8 cellular contexts compared by ENCODE assay signal in the genomic region with DNA sequence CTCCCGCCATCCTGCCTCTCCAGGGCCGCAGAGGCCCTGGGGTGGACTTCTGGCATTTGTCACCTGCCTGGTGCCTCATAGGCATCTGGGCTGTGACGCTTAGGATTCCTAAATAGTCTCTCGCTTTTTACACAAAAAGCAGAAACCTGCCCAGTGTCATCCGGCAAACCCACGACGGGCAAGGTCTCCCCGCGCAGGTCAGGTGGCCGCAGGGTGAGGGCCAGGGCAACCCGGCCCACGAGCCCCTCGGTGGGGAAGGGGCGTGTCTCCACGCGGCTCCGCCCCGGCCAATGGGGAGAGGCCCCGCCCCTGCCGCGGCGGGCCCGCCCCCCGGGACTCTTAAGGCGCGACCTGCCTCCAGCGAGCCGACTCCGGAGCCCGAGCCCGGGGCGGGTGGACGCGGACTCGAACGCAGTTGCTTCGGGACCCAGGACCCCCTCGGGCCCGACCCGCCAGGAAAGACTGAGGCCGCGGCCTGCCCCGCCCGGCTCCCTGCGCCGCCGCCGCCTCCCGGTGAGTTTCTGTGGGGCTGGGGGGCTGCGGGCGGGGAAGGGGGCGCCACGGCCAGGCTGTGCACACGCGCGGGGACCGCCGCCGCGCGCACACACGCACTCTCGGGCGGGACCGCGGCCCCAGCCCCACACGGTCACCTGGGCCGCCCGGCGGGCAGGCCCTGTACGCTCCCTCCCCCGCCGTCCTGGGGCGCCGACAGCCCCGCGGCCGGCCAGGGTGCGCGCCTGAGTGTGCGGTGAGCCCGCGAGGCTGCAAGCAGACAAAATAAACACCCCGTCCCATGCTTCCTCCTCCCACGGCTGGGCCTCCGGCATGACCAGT. TPM values are rescaled to one million over a fixed set of nuclear protein-coding genes. Genes with fewer than 3 reads are reported as not detected.
DNase-seq lines count a peak whose midpoint lies in the region; ATAC-seq and TF ChIP-seq lines count a peak whose summit lies in the region.

VASN (plus strand) TSS at position 368 of the 834 bp plus-strand sequence. CDS start 9,030 bp downstream, outside the sequence.

- peak within 1 kb of the TSS; percentile 35 to 67 for H3K27ac ChIP-seq in mucosa of rectum (ENCODE audit: low read depth in 2 of 2, low read length in 2 of 2)

- no peaks in the 10 kb centered on the region for H3K9me3 ChIP-seq in mucosa of rectum (ENCODE audit: control insufficient read depth in 2 of 2, low read length in 2 of 2)

- no peak for TF ChIP-seq CTCF in epithelial cell of proximal tubule (conservative IDR thresholded peaks at IDR 0.05; ENCODE audit: low read depth, low read length)

- H3K4me3 ChIP-seq in epithelial cell of proximal tubule (ENCODE audit: low read depth, low read length) (peak within 1 kb of the TSS; percentile 96), mucosa of rectum (ENCODE audit: low read length in 2 of 2) (peak within 1 kb of the TSS; percentile 59 to 65)

- no peaks in the 10 kb centered on the region for H3K27me3 ChIP-seq in mucosa of rectum (ENCODE audit: control insufficient read depth in 2 of 2, insufficient read depth in 2 of 2, low read length in 2 of 2)

- peak within 1 kb of the TSS; percentile 38 for H3K9ac ChIP-seq in mucosa of rectum (ENCODE audit: low read depth in 1 of 2, low read length in 2 of 2)

- H3K36me3 ChIP-seq in mucosa of rectum (ENCODE audit: control insufficient read depth in 2 of 2, insufficient read depth in 2 of 2, low read length in 2 of 2): peaks cover 6% of the 10 kb centered on the region in 2 donors

- ATAC-seq in GM19395 (IDR thresholded peaks at IDR 0.05; ENCODE audit: unreplicated experiment) (peak; percentile 63), HG03045 (IDR thresholded peaks at IDR 0.05; ENCODE audit: unreplicated experiment) (no peak)

- peak; percentile 80 for DNase-seq in ACHN
- DNase-seq in NCI-H345 treated with DMSO at 0.1 percent for 48 hours (lab: John Stamatoyannopoulos, UW; ENCODE audit: unreplicated experiment): peak; percentile 11
- peak; percentile 74 for DNase-seq in activated T-cell treated with anti-CD3 and anti-CD28 coated beads for 48 hours (ENCODE audit: low read depth)
- no peak for DNase-seq in epithelial cell of proximal tubule (ENCODE audit: low read depth)
- DNase-seq in stimulated activated CD8-positive, alpha-beta memory T cell treated with anti-CD3 and anti-CD28 coated beads, Interleukin-4, amount 100 ng/mL, for 24 hours (ENCODE audit: low read depth): peak; percentile 63

- in situ Hi-C loops in ACHN (cut with HindIII; ENCODE audit: low pct_ligation_motif_present, low pct_unique_long_range_greater_than_20kb, low sequenced_read_pairs): no loop called here

- peaks cover 9 to 15% of the 10 kb centered on the region in 2 donors for H3K4me1 ChIP-seq in mucosa of rectum (ENCODE audit: control insufficient read depth in 2 of 2, insufficient read depth in 2 of 2, low read length in 2 of 2)

RNA-seq across cellular contexts. Expression of gene VASN, which starts in this region (rescaled TPM):
- 19.0 and 33.7 TPM in 2 replicates for total RNA-seq in epithelial cell of proximal tubule
